In genomic region chr17:17325228-17325627, GRCh38 we compare ENCODE assay signal across 22 cellular contexts.
"Had no signal": no experiment of that assay in that cellular context is flagged by ENCODE, and none has a peak within 500 bp of the region (broad histone marks: within the 10 kb centered on the region; RNA-seq: fewer than 3 reads in every experiment).

No MANE protein-coding gene starts in this region.

- H3K4me1 ChIP-seq: adrenal gland, gastroesophageal sphincter, heart right ventricle, parathyroid adenoma, tibial nerve had no signal

- H3K9ac ChIP-seq: parathyroid adenoma had no signal

- H3K4me1 Mint-ChIP-seq: activated naive CD4-positive, alpha-beta T cell treated with anti-CD3 and anti-CD28 coated beads, Interleukin-2, amount 50 U/mL, for 24 hours had no signal

- H3K27me3 Mint-ChIP-seq: activated naive CD4-positive, alpha-beta T cell treated with anti-CD3 and anti-CD28 coated beads, Interleukin-2, amount 50 U/mL, for 24 hours; natural killer cell treated with Interleukin-12 subunit alpha and Interleukin-12 subunit beta and Interleukin-15 and Interleukin-18, amount 100 ng/mL, for 72 hours had no signal

- ATAC-seq: activated CD4-positive, CD25-positive, alpha-beta regulatory T cell treated with anti-CD3 and anti-CD28 coated beads, Interleukin-2, amount 50 U/mL, for 24 hours; esophagus mucosa; gastroesophageal sphincter; left cardiac atrium; natural killer cell treated with Interleukin-12 subunit alpha and Interleukin-12 subunit beta and Interleukin-15 and Interleukin-18, amount 100 ng/mL, for 72 hours; stimulated activated naive CD8-positive, alpha-beta T cell treated with anti-CD3 and anti-CD28 coated beads, Interleukin-15, Interleukin-2, amounts not matched to agents 100 U/mL and 50 U/mL, for 24 hours had no signal

- H3K4me3 Mint-ChIP-seq: activated naive CD4-positive, alpha-beta T cell treated with anti-CD3 and anti-CD28 coated beads, Interleukin-2, amount 50 U/mL, for 24 hours; natural killer cell treated with Interleukin-12 subunit alpha and Interleukin-12 subunit beta and Interleukin-15 and Interleukin-18, amount 100 ng/mL, for 72 hours had no signal

- H3K27ac ChIP-seq: adrenal gland, gastroesophageal sphincter, heart right ventricle, parathyroid adenoma, tibial nerve had no signal

- H3K27me3 ChIP-seq: adrenal gland, gastroesophageal sphincter, heart right ventricle, tibial nerve had no signal

- DNase-seq: activated CD4-positive, alpha-beta T cell treated with anti-CD3 and anti-CD28 coated beads, Interleukin-2, amount 50 U/mL, for 1 hour; activated CD8-positive, alpha-beta memory T cell treated with anti-CD3 and anti-CD28 coated beads for 24 hours; activated CD8-positive, alpha-beta memory T cell treated with anti-CD3 and anti-CD28 coated beads, Interleukin-2, amount 50 U/mL, for 48 hours; activated effector memory CD4-positive, alpha-beta T cell treated with anti-CD3 and anti-CD28 coated beads, Interleukin-2, amount 50 U/mL, for 16 hours; activated T-cell treated with anti-CD3 and anti-CD28 coated beads, Interleukin-2, amount 50 U/mL, for 48 hours; adrenal gland; cerebellar nuclear complex; effector CD4-positive, alpha-beta T cell; heart right ventricle; left cardiac atrium; retina; stimulated activated CD4-positive, alpha-beta T cell treated with anti-CD3 and anti-CD28 coated beads, Interleukin-2, amount 100 ng/mL, for 24 hours; stimulated activated naive CD8-positive, alpha-beta T cell treated with anti-CD3 and anti-CD28 coated beads, Interleukin-15, Interleukin-2, amounts not matched to agents 100 U/mL and 50 U/mL, for 24 hours; substantia nigra; T1000 had no signal

- H3K36me3 ChIP-seq: adrenal gland had no signal

- H3K9me3 Mint-ChIP-seq: activated naive CD4-positive, alpha-beta T cell treated with anti-CD3 and anti-CD28 coated beads, Interleukin-2, amount 50 U/mL, for 24 hours; natural killer cell treated with Interleukin-12 subunit alpha and Interleukin-12 subunit beta and Interleukin-15 and Interleukin-18, amount 100 ng/mL, for 72 hours had no signal

- H3K4me3 ChIP-seq: adrenal gland, gastroesophageal sphincter, heart right ventricle, tibial nerve had no signal

- H3K9me3 ChIP-seq: adrenal gland, gastroesophageal sphincter, heart right ventricle, tibial nerve had no signal

- H3K27ac Mint-ChIP-seq: activated naive CD4-positive, alpha-beta T cell treated with anti-CD3 and anti-CD28 coated beads, Interleukin-2, amount 50 U/mL, for 24 hours; natural killer cell treated with Interleukin-12 subunit alpha and Interleukin-12 subunit beta and Interleukin-15 and Interleukin-18, amount 100 ng/mL, for 72 hours had no signal

- H3K36me3 Mint-ChIP-seq: activated naive CD4-positive, alpha-beta T cell treated with anti-CD3 and anti-CD28 coated beads, Interleukin-2, amount 50 U/mL, for 24 hours; natural killer cell treated with Interleukin-12 subunit alpha and Interleukin-12 subunit beta and Interleukin-15 and Interleukin-18, amount 100 ng/mL, for 72 hours had no signal
